In genomic region chr20:32570401-32571190, GRCh38 we compare ENCODE assay signal across 14 cellular contexts. TPM values are rescaled to one million over a fixed set of nuclear protein-coding genes. Genes with fewer than 3 reads are reported as not detected.
DNase-seq lines count a peak whose midpoint lies in the region; ATAC-seq and TF ChIP-seq lines count a peak whose summit lies in the region.
"Had no signal": no experiment of that assay in that cellular context is flagged by ENCODE, and none has a peak within 500 bp of the region (broad histone marks: within the 10 kb centered on the region; RNA-seq: fewer than 3 reads in every experiment).

No MANE protein-coding gene starts in this region.

- H3K79me2 ChIP-seq in mesendoderm (ENCODE audit: control insufficient read depth, insufficient read depth, low read length) (no peaks in the 10 kb centered on the region), trophoblast cell (ENCODE audit: control insufficient read depth, insufficient read depth, low read length, poor library complexity) (no peaks in the 10 kb centered on the region)

- TF ChIP-seq POLR2A in IMR-90 (IDR thresholded peaks at IDR 0.05; ENCODE audit: low read depth, low read length), result no peak

- no peak overlapping the region for H3K4me3 Mint-ChIP-seq in CD4-positive, alpha-beta T cell
- H3K4me3 Mint-ChIP-seq in activated T-helper 17 cell treated with anti-CD3 and anti-CD28 coated beads, Interleukin-2, amount 50 U/mL, for 72 hours, result no peak overlapping the region
- H3K4me3 Mint-ChIP-seq: activated CD8-positive, alpha-beta T cell treated with anti-CD3 and anti-CD28 coated beads for 36 hours; T-helper 2 cell treated with Interferon-gamma antibody and Interleukin-4, amounts not matched to agents 5 μg/mL and 100 μg/mL, for 36 hours had no signal

- H2BK120ac ChIP-seq in IMR-90 (ENCODE audit: low read depth, low read length) (no peak overlapping the region), mesendoderm (ENCODE audit: low read depth, low read length) (no peak overlapping the region), trophoblast cell (ENCODE audit: insufficient read depth, low read length, poor library complexity) (no peak overlapping the region)

- H2AK5ac ChIP-seq in IMR-90 (ENCODE audit: low read depth, low read length) (no peak overlapping the region), mesendoderm (ENCODE audit: low read length) (peak overlapping the region; percentile 88), trophoblast cell (ENCODE audit: low read length) (no peak overlapping the region)

- H2BK5ac ChIP-seq in IMR-90 (ENCODE audit: low read depth, low read length, poor library complexity, severe bottlenecking), result no peak overlapping the region
- H2BK5ac ChIP-seq in mesendoderm (ENCODE audit: low read length), result no peak overlapping the region
- no peak overlapping the region for H2BK5ac ChIP-seq in trophoblast cell (ENCODE audit: low read depth, low read length, poor library complexity)

- peak overlapping the region; percentile 26 for H2AFZ ChIP-seq in IMR-90 (replicated peaks; ENCODE audit: low read length, poor library complexity)
- no peak overlapping the region for H2AFZ ChIP-seq in trophoblast cell (ENCODE audit: insufficient read depth, low read length, poor library complexity)

- H3K36me3 Mint-ChIP-seq in CD4-positive, alpha-beta T cell (ENCODE audit: low read depth), result peaks cover 7% of the 10 kb centered on the region
- H3K36me3 Mint-ChIP-seq in activated T-helper 17 cell treated with anti-CD3 and anti-CD28 coated beads, Interleukin-2, amount 50 U/mL, for 72 hours (ENCODE audit: low read depth), result no peaks in the 10 kb centered on the region
- H3K36me3 Mint-ChIP-seq: activated naive CD4-positive, alpha-beta T cell treated with anti-CD3 and anti-CD28 coated beads, Interleukin-2, amount 50 U/mL, for 72 hours had no signal

- peaks cover 41% of the 10 kb centered on the region for H3K4me1 Mint-ChIP-seq in CD4-positive, alpha-beta T cell (ENCODE audit: low read depth)
- peaks cover 18% of the 10 kb centered on the region for H3K4me1 Mint-ChIP-seq in activated T-helper 17 cell treated with anti-CD3 and anti-CD28 coated beads, Interleukin-2, amount 50 U/mL, for 72 hours

- DNase-seq in CD4-positive, alpha-beta T cell, result no peak
- no peak for DNase-seq in IMR-90
- peak; percentile 52 for DNase-seq in mesendoderm
- DNase-seq in NCI-H1930 (lab: John Stamatoyannopoulos, UW), result no peak
- no peak for DNase-seq in trophoblast cell
- DNase-seq in NCI-H774 (lab: John Stamatoyannopoulos, UW), result no peak
- DNase-seq in pons (ENCODE audit: low spot score), result no peak
- DNase-seq: activated CD8-positive, alpha-beta T cell treated with anti-CD3 and anti-CD28 coated beads for 36 hours; NCI-H2171; right cardiac atrium had no signal

- H3K4me1 ChIP-seq in IMR-90 (ENCODE audit: control insufficient read depth, insufficient read depth, low read length) (peaks cover 10% of the 10 kb centered on the region), mesendoderm (ENCODE audit: control insufficient read depth, low read depth, low read length) (peaks cover 8% of the 10 kb centered on the region), trophoblast cell (ENCODE audit: control insufficient read depth in 1 of 2, insufficient read depth in 2 of 2, low read length in 2 of 2) (peaks cover 5 to 6% of the 10 kb centered on the region in 2 experiments)

- no peaks in the 10 kb centered on the region for H3K9me3 ChIP-seq in CD4-positive, alpha-beta T cell (ENCODE audit: control insufficient read depth, low read length)
- H3K9me3 ChIP-seq in IMR-90 (ENCODE audit: control insufficient read depth, insufficient read depth, low read length), result no peaks in the 10 kb centered on the region
- H3K9me3 ChIP-seq in trophoblast cell (ENCODE audit: insufficient read depth, low read depth, low read length), result peaks cover 2% of the 10 kb centered on the region

- H4K8ac ChIP-seq in IMR-90 (ENCODE audit: low read depth in 2 of 2, low read length in 2 of 2) (no peak overlapping the region), mesendoderm (ENCODE audit: low read depth, low read length) (no peak overlapping the region), trophoblast cell (ENCODE audit: low read depth, low read length) (no peak overlapping the region)

- H2BK20ac ChIP-seq in IMR-90 (ENCODE audit: low read depth, low read length), result no peak overlapping the region

- H4K5ac ChIP-seq in IMR-90 (ENCODE audit: low read depth, low read length) (no peak overlapping the region), mesendoderm (ENCODE audit: low read length) (no peak overlapping the region)

- H3K56ac ChIP-seq in IMR-90 (ENCODE audit: extremely low read depth, insufficient read depth, low read length), result no peak overlapping the region
- no peak overlapping the region for H3K56ac ChIP-seq in mesendoderm (ENCODE audit: low read length)

- CTCF ChIA-PET in CD4-positive, alpha-beta T cell (lab: Charles Lee), result no interaction called here
- CTCF ChIA-PET in IMR-90 (lab: Yijun Ruan, JAX), result no interaction called here

- no peak overlapping the region for H4K91ac ChIP-seq in IMR-90 (ENCODE audit: insufficient read depth, low read depth, low read length)
- no peak overlapping the region for H4K91ac ChIP-seq in trophoblast cell (ENCODE audit: low read depth, low read length)

- H3K4ac ChIP-seq in IMR-90 (ENCODE audit: low read depth, low read length) (no peak overlapping the region), mesendoderm (ENCODE audit: low read depth, low read length) (peak overlapping the region; percentile 38), trophoblast cell (ENCODE audit: low read depth, low read length) (no peak overlapping the region)

- no peak for ATAC-seq in CD4-positive, alpha-beta T cell (ENCODE audit: poor library complexity)
- no peak for ATAC-seq in IMR-90 (ENCODE audit: low read depth)
- ATAC-seq in activated T-helper 17 cell treated with anti-CD3 and anti-CD28 coated beads, Interleukin-2, amount 50 U/mL, for 72 hours (replicated peaks), result no peak
- ATAC-seq: activated CD8-positive, alpha-beta T cell treated with anti-CD3 and anti-CD28 coated beads for 36 hours; activated naive CD4-positive, alpha-beta T cell treated with anti-CD3 and anti-CD28 coated beads, Interleukin-2, amount 50 U/mL, for 72 hours; right cardiac atrium had no signal

- BruUV-seq in IMR-90 (replicated peaks; lab: Mats Ljungman, UMichigan), result no TSS peak

- POLR2A ChIA-PET in CD4-positive, alpha-beta T cell (lab: Charles Lee), result interaction anchor here (0.6 to 1.8 kb wide), 4 partner anchors 30 to 42 kb away, joined by 3 to 9 read pairs (median 4); no protein-coding TSS in a partner anchor
- POLR2A ChIA-PET in IMR-90 (lab: Charles Lee; ENCODE audit: unreplicated experiment), result no interaction called here

- H3K27me3 ChIP-seq in CD4-positive, alpha-beta T cell (ENCODE audit: control insufficient read depth, insufficient read depth, low read length), result no peaks in the 10 kb centered on the region
- H3K27me3 ChIP-seq in IMR-90 (ENCODE audit: control insufficient read depth, insufficient read depth, low read length), result no peaks in the 10 kb centered on the region; the same call in 1 of the 2 replicates
- no peaks in the 10 kb centered on the region for H3K27me3 ChIP-seq in mesendoderm (ENCODE audit: insufficient read depth, low read length, poor library complexity)
- H3K27me3 ChIP-seq in trophoblast cell (ENCODE audit: insufficient read depth, low read length), result no peaks in the 10 kb centered on the region

- no peaks in the 10 kb centered on the region for H3K36me3 ChIP-seq in IMR-90 (ENCODE audit: control insufficient read depth, insufficient read depth, low read length)
- H3K36me3 ChIP-seq in mesendoderm (ENCODE audit: control insufficient read depth, insufficient read depth, low read length), result no peaks in the 10 kb centered on the region
- H3K36me3 ChIP-seq in trophoblast cell (ENCODE audit: control insufficient read depth in 1 of 2, insufficient read depth in 2 of 2, low read length in 2 of 2), result no peaks in the 10 kb centered on the region

- intact Hi-C loops in CD4-positive, alpha-beta T cell (cut with DNase I, micrococcal nuclease), result no loop called here
- intact Hi-C loops in IMR-90 (cut with micrococcal nuclease), result no loop called here

- WGBS in IMR-90 (ENCODE audit: extremely low coverage in 2 of 2, insufficient read length in 1 of 2), 2 experiments, result 96% methylated on average over 3 of the region's 10 CpGs; no CpG with 5 or more reads in 1 of the 2 experiments
- WGBS in mesendoderm (ENCODE audit: extremely low coverage, insufficient coverage, low lambda C conversion rate), result no CpG with 5 or more reads among the region's 10 CpGs
- WGBS in trophoblast cell (ENCODE audit: extremely low coverage, insufficient coverage, insufficient read length), result no CpG with 5 or more reads among the region's 10 CpGs

- H3K79me1 ChIP-seq in IMR-90 (ENCODE audit: low read depth in 1 of 2, low read length in 2 of 2) (peaks cover 0 to 4% of the 10 kb centered on the region in 2 experiments; a peak in 2 of 4 replicates), mesendoderm (ENCODE audit: low read length) (no peaks in the 10 kb centered on the region), trophoblast cell (ENCODE audit: low read length) (peaks cover 5% of the 10 kb centered on the region)

- H2BK12ac ChIP-seq in trophoblast cell (ENCODE audit: low read length), result no peak overlapping the region

- H3K27ac ChIP-seq in CD4-positive, alpha-beta T cell (ENCODE audit: low read depth, low read length), result peak overlapping the region; percentile 18
- H3K27ac ChIP-seq in IMR-90 (ENCODE audit: insufficient read depth, low read length) (no peak overlapping the region), mesendoderm (ENCODE audit: low read depth, low read length) (no peak overlapping the region), trophoblast cell (ENCODE audit: low read depth, low read length) (no peak overlapping the region)
- H3K27ac ChIP-seq: C4-2B had no signal

- dilution Hi-C loops in IMR-90 (cut with HindIII; ENCODE audit: low sequenced_read_pairs, unreplicated experiment), result no loop called here

- no peak overlapping the region for H4K12ac ChIP-seq in trophoblast cell (ENCODE audit: low read depth, low read length)

- H3K9me3 Mint-ChIP-seq in CD4-positive, alpha-beta T cell, result no peaks in the 10 kb centered on the region
- no peaks in the 10 kb centered on the region for H3K9me3 Mint-ChIP-seq in activated T-helper 17 cell treated with anti-CD3 and anti-CD28 coated beads, Interleukin-2, amount 50 U/mL, for 72 hours
- H3K9me3 Mint-ChIP-seq: activated CD8-positive, alpha-beta T cell treated with anti-CD3 and anti-CD28 coated beads for 36 hours; activated naive CD4-positive, alpha-beta T cell treated with anti-CD3 and anti-CD28 coated beads, Interleukin-2, amount 50 U/mL, for 72 hours; T-helper 2 cell treated with Interferon-gamma antibody and Interleukin-4, amounts not matched to agents 5 μg/mL and 100 μg/mL, for 36 hours had no signal

- H3K4me2 ChIP-seq in IMR-90 (ENCODE audit: low read depth, low read length) (no peak overlapping the region), mesendoderm (ENCODE audit: low read length) (no peak overlapping the region), trophoblast cell (ENCODE audit: low read length) (no peak overlapping the region)

- no peaks in the 10 kb centered on the region for H3K27me3 Mint-ChIP-seq in CD4-positive, alpha-beta T cell
- H3K27me3 Mint-ChIP-seq in activated T-helper 17 cell treated with anti-CD3 and anti-CD28 coated beads, Interleukin-2, amount 50 U/mL, for 72 hours, result no peaks in the 10 kb centered on the region
- H3K27me3 Mint-ChIP-seq: activated CD8-positive, alpha-beta T cell treated with anti-CD3 and anti-CD28 coated beads for 36 hours had no signal

- in situ Hi-C loops in IMR-90 (cut with MboI; ENCODE audit: low sequenced_read_pairs), result no loop called here

- peaks cover 14% of the 10 kb centered on the region for H3K9me1 ChIP-seq in IMR-90 (ENCODE audit: insufficient read depth, low read length)

- TF ChIP-seq RAD21 in IMR-90 (IDR thresholded peaks at IDR 0.05; ENCODE audit: low read length), result no peak

- no peak for TF ChIP-seq CTCF in CD4-positive, alpha-beta T cell (IDR thresholded peaks at IDR 0.05)
- no peak for TF ChIP-seq CTCF in IMR-90 (conservative IDR thresholded peaks at IDR 0.05; ENCODE audit: low read depth, low read length)

- no peak overlapping the region for H3K9ac ChIP-seq in IMR-90 (ENCODE audit: low read depth, low read length)
- no peak overlapping the region for H3K9ac ChIP-seq in mesendoderm (ENCODE audit: low read length)
- H3K9ac ChIP-seq in trophoblast cell (ENCODE audit: low read length), result no peak overlapping the region

- H3K4me3 ChIP-seq in IMR-90 (ENCODE audit: insufficient read depth, low read depth, low read length) (no peak overlapping the region), mesendoderm (ENCODE audit: low read length) (no peak overlapping the region), trophoblast cell (ENCODE audit: low read depth, low read length) (no peak overlapping the region)

- H3K18ac ChIP-seq in IMR-90 (ENCODE audit: low read depth, low read length), result no peak overlapping the region
- H3K18ac ChIP-seq in mesendoderm (ENCODE audit: low read length), result no peak overlapping the region
- H3K18ac ChIP-seq in trophoblast cell (ENCODE audit: low read length), result no peak overlapping the region

- H4K20me1 ChIP-seq in IMR-90 (ENCODE audit: insufficient read depth, low read length), result 0 out of 2 replicates have a peak, but pooled peaks cover 4% of the 10 kb centered on the region

- H3K23ac ChIP-seq in IMR-90 (ENCODE audit: low read depth, low read length), result no peak overlapping the region
- H3K23ac ChIP-seq in mesendoderm (ENCODE audit: low read length), result no peak overlapping the region
- H3K23ac ChIP-seq in trophoblast cell (ENCODE audit: low read length), result no peak overlapping the region

- H2BK15ac ChIP-seq in IMR-90 (ENCODE audit: low read depth, low read length) (no peak overlapping the region), mesendoderm (replicated peaks; ENCODE audit: low read depth) (no peak overlapping the region)

- H2AK9ac ChIP-seq in IMR-90 (replicated peaks; ENCODE audit: low read depth, low read length, poor library complexity), result no peak overlapping the region

- no peak overlapping the region for H3K27ac Mint-ChIP-seq in CD4-positive, alpha-beta T cell
- H3K27ac Mint-ChIP-seq in activated T-helper 17 cell treated with anti-CD3 and anti-CD28 coated beads, Interleukin-2, amount 50 U/mL, for 72 hours, result peak overlapping the region; percentile 24
- H3K27ac Mint-ChIP-seq: T-helper 2 cell treated with Interferon-gamma antibody and Interleukin-4, amounts not matched to agents 5 μg/mL and 100 μg/mL, for 36 hours had no signal

- H3K14ac ChIP-seq in IMR-90 (replicated peaks; ENCODE audit: low read depth, low read length) (no peak overlapping the region), trophoblast cell (ENCODE audit: low read length) (no peak overlapping the region)

RNA-seq across cellular contexts. Expression of gene NOL4L, which starts 14.5 kb away (rescaled TPM):
- total RNA-seq in CD4-positive, alpha-beta T cell, result 10 to 100 TPM; 53.1 to 55.6 TPM
- 4.7 and 5.6 TPM in 2 replicates for total RNA-seq in IMR-90 (2012; rRNA removed)
- 13.3 and 16.6 TPM in 2 replicates for polyA plus RNA-seq in IMR-90 (2012; rRNA removed)
- 11.4 and 18.6 TPM in 2 replicates for polyA plus RNA-seq in IMR-90 (2012; cell fraction: cytosol; rRNA removed)
- polyA plus RNA-seq in IMR-90 (2012; cell fraction: nucleus; rRNA removed; ENCODE audit: low replicate concordance), result 34.9 and 65.6 TPM in 2 replicates
- 10 to 100 TPM in 1 of 2 donors, 1 to 10 TPM in 1; 9.9 to 28.5 TPM for total RNA-seq in activated T-helper 17 cell treated with anti-CD3 and anti-CD28 coated beads, Interleukin-2, amount 50 U/mL, for 72 hours
- 9.5 TPM for polyA plus RNA-seq in mesendoderm (2013, experiment 1 of 2)
- polyA plus RNA-seq in mesendoderm (2013, experiment 2 of 2), result 9.0 TPM
- 38.6 and 40.8 TPM in 2 replicates for polyA plus RNA-seq in trophoblast cell (2013)
